Comparison of ENCODE assay signal across 1 cellular context in the genomic region with DNA sequence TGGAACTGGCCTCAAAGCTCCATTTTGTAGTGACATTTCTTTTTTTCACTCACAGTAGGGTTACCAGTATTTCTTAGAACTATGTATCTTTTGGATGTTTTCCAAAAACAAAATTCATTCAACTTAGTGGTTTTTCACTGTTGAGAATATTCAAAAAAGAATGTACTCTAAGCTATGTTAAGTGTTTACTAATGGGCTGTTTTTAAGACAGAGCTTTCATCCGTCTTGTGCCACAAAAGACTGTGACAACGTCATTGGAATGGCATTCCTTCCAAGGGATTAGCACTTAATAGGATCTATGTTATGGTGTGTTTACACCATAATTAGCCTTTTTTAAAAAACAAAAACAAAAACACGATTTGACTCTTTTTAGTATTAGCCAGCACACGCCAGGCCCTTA.
TF ChIP-seq lines count a peak whose summit lies in the region.

No MANE protein-coding gene starts in this region.

TF ChIP-seq in SK-N-SH, 30 proteins besides CTCF, POLR2A, EP300 and RAD21 (continued from another document):
- TF ChIP-seq, protein P1, sequence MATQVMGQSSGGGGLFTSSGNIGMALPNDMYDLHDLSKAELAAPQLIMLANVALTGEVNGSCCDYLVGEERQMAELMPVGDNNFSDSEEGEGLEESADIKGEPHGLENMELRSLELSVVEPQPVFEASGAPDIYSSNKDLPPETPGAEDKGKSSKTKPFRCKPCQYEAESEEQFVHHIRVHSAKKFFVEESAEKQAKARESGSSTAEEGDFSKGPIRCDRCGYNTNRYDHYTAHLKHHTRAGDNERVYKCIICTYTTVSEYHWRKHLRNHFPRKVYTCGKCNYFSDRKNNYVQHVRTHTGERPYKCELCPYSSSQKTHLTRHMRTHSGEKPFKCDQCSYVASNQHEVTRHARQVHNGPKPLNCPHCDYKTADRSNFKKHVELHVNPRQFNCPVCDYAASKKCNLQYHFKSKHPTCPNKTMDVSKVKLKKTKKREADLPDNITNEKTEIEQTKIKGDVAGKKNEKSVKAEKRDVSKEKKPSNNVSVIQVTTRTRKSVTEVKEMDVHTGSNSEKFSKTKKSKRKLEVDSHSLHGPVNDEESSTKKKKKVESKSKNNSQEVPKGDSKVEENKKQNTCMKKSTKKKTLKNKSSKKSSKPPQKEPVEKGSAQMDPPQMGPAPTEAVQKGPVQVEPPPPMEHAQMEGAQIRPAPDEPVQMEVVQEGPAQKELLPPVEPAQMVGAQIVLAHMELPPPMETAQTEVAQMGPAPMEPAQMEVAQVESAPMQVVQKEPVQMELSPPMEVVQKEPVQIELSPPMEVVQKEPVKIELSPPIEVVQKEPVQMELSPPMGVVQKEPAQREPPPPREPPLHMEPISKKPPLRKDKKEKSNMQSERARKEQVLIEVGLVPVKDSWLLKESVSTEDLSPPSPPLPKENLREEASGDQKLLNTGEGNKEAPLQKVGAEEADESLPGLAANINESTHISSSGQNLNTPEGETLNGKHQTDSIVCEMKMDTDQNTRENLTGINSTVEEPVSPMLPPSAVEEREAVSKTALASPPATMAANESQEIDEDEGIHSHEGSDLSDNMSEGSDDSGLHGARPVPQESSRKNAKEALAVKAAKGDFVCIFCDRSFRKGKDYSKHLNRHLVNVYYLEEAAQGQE (IDR thresholded peaks at IDR 0.05; ENCODE audit: low read depth, low read length), result no peak
- no peak for TF ChIP-seq SIN3A (IDR thresholded peaks at IDR 0.05; ENCODE audit: borderline replicate concordance, low read depth, low read length)
- TF ChIP-seq RXRA (IDR thresholded peaks at IDR 0.05; ENCODE audit: borderline replicate concordance, low read depth), result no peak
- TF ChIP-seq FOXM1 (IDR thresholded peaks at IDR 0.05; ENCODE audit: low read depth), result no peak
- TF ChIP-seq TCF12 (IDR thresholded peaks at IDR 0.05), result 0 out of 2 replicates have a peak, but pooled peaks have one; percentile 12
- TF ChIP-seq, protein P2, sequence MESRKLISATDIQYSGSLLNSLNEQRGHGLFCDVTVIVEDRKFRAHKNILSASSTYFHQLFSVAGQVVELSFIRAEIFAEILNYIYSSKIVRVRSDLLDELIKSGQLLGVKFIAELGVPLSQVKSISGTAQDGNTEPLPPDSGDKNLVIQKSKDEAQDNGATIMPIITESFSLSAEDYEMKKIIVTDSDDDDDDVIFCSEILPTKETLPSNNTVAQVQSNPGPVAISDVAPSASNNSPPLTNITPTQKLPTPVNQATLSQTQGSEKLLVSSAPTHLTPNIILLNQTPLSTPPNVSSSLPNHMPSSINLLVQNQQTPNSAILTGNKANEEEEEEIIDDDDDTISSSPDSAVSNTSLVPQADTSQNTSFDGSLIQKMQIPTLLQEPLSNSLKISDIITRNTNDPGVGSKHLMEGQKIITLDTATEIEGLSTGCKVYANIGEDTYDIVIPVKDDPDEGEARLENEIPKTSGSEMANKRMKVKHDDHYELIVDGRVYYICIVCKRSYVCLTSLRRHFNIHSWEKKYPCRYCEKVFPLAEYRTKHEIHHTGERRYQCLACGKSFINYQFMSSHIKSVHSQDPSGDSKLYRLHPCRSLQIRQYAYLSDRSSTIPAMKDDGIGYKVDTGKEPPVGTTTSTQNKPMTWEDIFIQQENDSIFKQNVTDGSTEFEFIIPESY (IDR thresholded peaks at IDR 0.05; ENCODE audit: borderline replicate concordance, low read depth), result no peak
- TF ChIP-seq JUND (IDR thresholded peaks at IDR 0.05), result no peak
- TF ChIP-seq NFIC (IDR thresholded peaks at IDR 0.05; ENCODE audit: borderline replicate concordance), result peak; percentile 7; the same call in 1 of the 2 replicates
- TF ChIP-seq TAF1 (IDR thresholded peaks at IDR 0.05; ENCODE audit: borderline replicate concordance, low read depth, low read length), result no peak
- TF ChIP-seq, protein P3, sequence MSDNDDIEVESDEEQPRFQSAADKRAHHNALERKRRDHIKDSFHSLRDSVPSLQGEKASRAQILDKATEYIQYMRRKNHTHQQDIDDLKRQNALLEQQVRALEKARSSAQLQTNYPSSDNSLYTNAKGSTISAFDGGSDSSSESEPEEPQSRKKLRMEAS (IDR thresholded peaks at IDR 0.05; ENCODE audit: low read depth), result no peak
- TF ChIP-seq SMC3 (IDR thresholded peaks at IDR 0.05; ENCODE audit: low read depth, low read length), result no peak
- TF ChIP-seq POLR2AphosphoS5 (IDR thresholded peaks at IDR 0.05; ENCODE audit: low read depth, low read length), result no peak
- no peak for TF ChIP-seq MXI1 (IDR thresholded peaks at IDR 0.05; ENCODE audit: low read depth, low read length)
